ENCODE assay signal across 9 cellular contexts in genomic region chr1:1434812-1435093, GRCh38. TPM values are rescaled to one million over a fixed set of nuclear protein-coding genes. Genes with fewer than 3 reads are reported as not detected.
DNase-seq lines count a peak whose midpoint lies in the region; ATAC-seq and TF ChIP-seq lines count a peak whose summit lies in the region.
"Had no signal": no experiment of that assay in that cellular context is flagged by ENCODE, and none has a peak within 500 bp of the region (broad histone marks: within the 10 kb centered on the region; RNA-seq: fewer than 3 reads in every experiment).

No MANE protein-coding gene starts in this region.

- no peak for ATAC-seq in activated T-cell treated with anti-CD3 and anti-CD28 coated beads, Interleukin-2, amount 50 U/mL, for 72 hours (replicated peaks in 1 of 2)
- ATAC-seq in GM18498 (IDR thresholded peaks at IDR 0.05; ENCODE audit: unreplicated experiment) (no peak), GM21723 (IDR thresholded peaks at IDR 0.05; ENCODE audit: unreplicated experiment) (no peak)

- H3K27ac ChIP-seq in tibial artery, result peak overlapping the region; percentile 74 to 81

- H3K4me3 Mint-ChIP-seq in activated T-cell treated with anti-CD3 and anti-CD28 coated beads, Interleukin-2, amount 50 U/mL, for 72 hours, result peak overlapping the region; percentile 66 to 82
- H3K4me3 Mint-ChIP-seq in brain, result peak overlapping the region; percentile 70 to 75 (median 73)
- H3K4me3 Mint-ChIP-seq in mesothelial cell of epicardium, result peak overlapping the region; percentile 68

- TF ChIP-seq CTCF in brain (conservative IDR thresholded peaks at IDR 0.05) (no peak), mesothelial cell of epicardium (IDR thresholded peaks at IDR 0.05; ENCODE audit: unreplicated experiment) (no peak), tibial artery (IDR thresholded peaks at IDR 0.05) (no peak)

- peaks cover 0 to 10% (median 0%) of the 10 kb centered on the region in 3 donors for H3K36me3 ChIP-seq in tibial artery

- DNase-seq in activated T-cell treated with anti-CD3 and anti-CD28 coated beads, Interleukin-2, amount 50 U/mL, for 72 hours, result no peak
- no peak for DNase-seq in activated T-cell treated with anti-CD3 and anti-CD28 coated beads for 4 hours
- no peak for DNase-seq in mesothelial cell of epicardium (ENCODE audit: low spot score in 2 of 2, unreplicated experiment in 2 of 2)
- DNase-seq in tibial artery, result peak in 1 of 2 donors; percentile 63
- DNase-seq in erythroblast (lab: John Stamatoyannopoulos, UW), result no peak

- H3K27me3 ChIP-seq in tibial artery, result peaks cover 0 to 33% of the 10 kb centered on the region in 2 donors

- H3K27me3 Mint-ChIP-seq in activated T-cell treated with anti-CD3 and anti-CD28 coated beads, Interleukin-2, amount 50 U/mL, for 72 hours (ENCODE audit: low read depth), result peaks cover 11% of the 10 kb centered on the region
- H3K27me3 Mint-ChIP-seq in brain (peaks cover 5% of the 10 kb centered on the region), mesothelial cell of epicardium (ENCODE audit: low read depth) (no peaks in the 10 kb centered on the region)

- no peak for TF ChIP-seq POLR2A in erythroblast (IDR thresholded peaks at IDR 0.05; ENCODE audit: low read length)

- no peaks in the 10 kb centered on the region for H3K4me1 Mint-ChIP-seq in activated T-cell treated with anti-CD3 and anti-CD28 coated beads, Interleukin-2, amount 50 U/mL, for 72 hours (ENCODE audit: low read depth)
- H3K4me1 Mint-ChIP-seq in brain (peaks cover 44% of the 10 kb centered on the region), mesothelial cell of epicardium (peaks cover 46% of the 10 kb centered on the region)

- no peaks in the 10 kb centered on the region for H3K9me3 Mint-ChIP-seq in activated T-cell treated with anti-CD3 and anti-CD28 coated beads, Interleukin-2, amount 50 U/mL, for 72 hours
- H3K9me3 Mint-ChIP-seq in brain (no peaks in the 10 kb centered on the region), mesothelial cell of epicardium (no peaks in the 10 kb centered on the region)

- peaks cover 4 to 90% (median 59%) of the 10 kb centered on the region in 4 donors for H3K4me1 ChIP-seq in tibial artery

- intact Hi-C loops in tibial artery (cut with DNase I; ENCODE audit: low total_unique reads), result no loop called here

- H3K27ac Mint-ChIP-seq in activated T-cell treated with anti-CD3 and anti-CD28 coated beads, Interleukin-2, amount 50 U/mL, for 72 hours, result no peak overlapping the region
- H3K27ac Mint-ChIP-seq in brain (peak overlapping the region; percentile 24 to 90 (median 68)), mesothelial cell of epicardium (peak overlapping the region; percentile 95)

- no peaks in the 10 kb centered on the region for H3K36me3 Mint-ChIP-seq in activated T-cell treated with anti-CD3 and anti-CD28 coated beads, Interleukin-2, amount 50 U/mL, for 72 hours (ENCODE audit: insufficient read depth in 2 of 2)
- H3K36me3 Mint-ChIP-seq in brain (no peaks in the 10 kb centered on the region), mesothelial cell of epicardium (no peaks in the 10 kb centered on the region)

- H3K4me3 ChIP-seq in tibial artery, result peak overlapping the region in 1 of 2 donors; percentile 46

- H3K9me3 ChIP-seq in tibial artery, result no peaks in the 10 kb centered on the region
- H3K9me3 ChIP-seq: mucosa of descending colon had no signal

RNA-seq across cellular contexts. Expression of gene VWA1, which starts 0.7 kb away (rescaled TPM):
- 1 to 10 TPM in 1 of 2 donors, under 1 TPM in 1; 0.94 to 1.4 TPM for total RNA-seq in activated T-cell treated with anti-CD3 and anti-CD28 coated beads, Interleukin-2, amount 50 U/mL, for 72 hours
- polyA plus RNA-seq in brain (ENCODE audit: insufficient read depth, low read depth, low replicate concordance), result 108 TPM
- 57.0 to 59.1 TPM (median 57.7 TPM) in 3 replicates for total RNA-seq in mesothelial cell of epicardium

RNA-seq across cellular contexts. Expression of gene ANKRD65, which starts 13.7 kb away (rescaled TPM):
- under 1 TPM in 1 of 2 donors, not detected in 1; 0.17 TPM for total RNA-seq in activated T-cell treated with anti-CD3 and anti-CD28 coated beads, Interleukin-2, amount 50 U/mL, for 72 hours
- 54.3 TPM for polyA plus RNA-seq in brain (ENCODE audit: insufficient read depth, low read depth, low replicate concordance)
- 10.9 to 12.3 TPM (median 11.3 TPM) in 3 replicates for total RNA-seq in mesothelial cell of epicardium

RNA-seq across cellular contexts. Expression of gene ATAD3C, which starts 14.7 kb away (rescaled TPM):
- total RNA-seq in activated T-cell treated with anti-CD3 and anti-CD28 coated beads, Interleukin-2, amount 50 U/mL, for 72 hours, result 1 to 10 TPM; 2.8 to 3.7 TPM
- 10.3 TPM for polyA plus RNA-seq in brain (ENCODE audit: insufficient read depth, low read depth, low replicate concordance)
- 2.2 to 3.9 TPM (median 2.9 TPM) in 3 replicates for total RNA-seq in mesothelial cell of epicardium

RNA-seq across cellular contexts. Expression of gene MRPL20, which starts 27.7 kb away (rescaled TPM):
- total RNA-seq in activated T-cell treated with anti-CD3 and anti-CD28 coated beads, Interleukin-2, amount 50 U/mL, for 72 hours, result 10 to 100 TPM; 74.9 to 77.5 TPM
- 152 TPM for polyA plus RNA-seq in brain (ENCODE audit: insufficient read depth, low read depth, low replicate concordance)
- 87.9 to 98.2 TPM (median 94.7 TPM) in 3 replicates for total RNA-seq in mesothelial cell of epicardium

RNA-seq across cellular contexts. Expression of gene CCNL2, which starts 35.6 kb away (rescaled TPM):
- total RNA-seq in activated T-cell treated with anti-CD3 and anti-CD28 coated beads, Interleukin-2, amount 50 U/mL, for 72 hours, result 100 to 1,000 TPM; 166 to 180 TPM
- polyA plus RNA-seq in brain (ENCODE audit: insufficient read depth, low read depth, low replicate concordance), result 19.4 TPM
- total RNA-seq in mesothelial cell of epicardium, result 396 to 423 TPM (median 405 TPM) in 3 replicates

Comparison
In these comparisons a context has a peak if more than half of its experiments do, and no peak if none do; other contexts are left out.
1. RNA of gene VWA1, which starts 0.7 kb away (total RNA-seq): 57.0 to 59.1 TPM in mesothelial cell of epicardium; 0.94 to 1.4 TPM in activated T-cell treated with anti-CD3 and anti-CD28 coated beads, Interleukin-2, amount 50 U/mL, for 72 hours; every median in the first group is over 10 times any median in the second.
2. RNA of gene ANKRD65, which starts 13.7 kb away (total RNA-seq): 10.9 to 12.3 TPM in mesothelial cell of epicardium; 0.17 TPM in activated T-cell treated with anti-CD3 and anti-CD28 coated beads, Interleukin-2, amount 50 U/mL, for 72 hours; every median in the first group is over 10 times any median in the second.
3. Peak in every context shown above with its lines, with median percentiles within 50 percentile points of each other: H3K4me3 Mint-ChIP-seq.